Comparison of ENCODE assay signal across 16 cellular contexts in genomic region chr19:52214241-52214640, GRCh38. TPM values are rescaled to one million over a fixed set of nuclear protein-coding genes. Genes with fewer than 3 reads are reported as not detected.
DNase-seq lines count a peak whose midpoint lies in the region; ATAC-seq and TF ChIP-seq lines count a peak whose summit lies in the region.
"Had no signal": no experiment of that assay in that cellular context is flagged by ENCODE, and none has a peak within 500 bp of the region (broad histone marks: within the 10 kb centered on the region; RNA-seq: fewer than 3 reads in every experiment).

No MANE protein-coding gene starts in this region.

- TF ChIP-seq RAD21 in IMR-90 (IDR thresholded peaks at IDR 0.05; ENCODE audit: low read length), result no peak

- H4K20me1 ChIP-seq in IMR-90 (ENCODE audit: insufficient read depth, low read length), result peaks cover 21% of the 10 kb centered on the region

- H3K27ac ChIP-seq in IMR-90 (ENCODE audit: insufficient read depth, low read length), result no peak overlapping the region
- H3K27ac ChIP-seq: 22Rv1, BLaER1, GM23248 had no signal

- H3K27me3 ChIP-seq in IMR-90 (ENCODE audit: control insufficient read depth, insufficient read depth, low read length), result no peaks in the 10 kb centered on the region
- H3K27me3 ChIP-seq: BLaER1 had no signal

- no peak overlapping the region for H2AK5ac ChIP-seq in IMR-90 (ENCODE audit: low read depth, low read length)

- H3K9me3 ChIP-seq in IMR-90 (ENCODE audit: control insufficient read depth, insufficient read depth, low read length), result no peaks in the 10 kb centered on the region
- H3K9me3 ChIP-seq: BLaER1 had no signal

- H3K27me3 Mint-ChIP-seq in activated T-cell treated with anti-CD3 and anti-CD28 coated beads, Interleukin-2, amount 50 U/mL, for 24 hours, result no peaks in the 10 kb centered on the region
- no peaks in the 10 kb centered on the region for H3K27me3 Mint-ChIP-seq in activated T-cell treated with anti-CD3 and anti-CD28 coated beads, Interleukin-2, amount 50 U/mL, for 72 hours (ENCODE audit: low read depth)
- no peaks in the 10 kb centered on the region for H3K27me3 Mint-ChIP-seq in MCF 10A (ENCODE audit: insufficient read depth, unreplicated experiment)
- H3K27me3 Mint-ChIP-seq: CD8-positive, alpha-beta memory T cell had no signal

- TF ChIP-seq POLR2A in IMR-90 (IDR thresholded peaks at IDR 0.05; ENCODE audit: low read depth, low read length), result no peak

- no peaks in the 10 kb centered on the region for H3K9me3 Mint-ChIP-seq in activated T-cell treated with anti-CD3 and anti-CD28 coated beads, Interleukin-2, amount 50 U/mL, for 24 hours
- H3K9me3 Mint-ChIP-seq in activated T-cell treated with anti-CD3 and anti-CD28 coated beads, Interleukin-2, amount 50 U/mL, for 72 hours, result no peaks in the 10 kb centered on the region
- no peaks in the 10 kb centered on the region for H3K9me3 Mint-ChIP-seq in stimulated activated effector memory CD8-positive, alpha-beta T cell treated with anti-CD3 and anti-CD28 coated beads, Interleukin-12 subunit alpha, Interleukin-12 subunit beta, amount 100 ng/mL, for 72 hours
- no peaks in the 10 kb centered on the region for H3K9me3 Mint-ChIP-seq in MCF 10A (ENCODE audit: unreplicated experiment)
- H3K9me3 Mint-ChIP-seq: CD8-positive, alpha-beta memory T cell had no signal

- no peak overlapping the region for H4K8ac ChIP-seq in IMR-90 (ENCODE audit: low read depth in 2 of 2, low read length in 2 of 2)

- H3K4me3 ChIP-seq in IMR-90 (ENCODE audit: insufficient read depth, low read depth, low read length), result no peak overlapping the region
- H3K4me3 ChIP-seq in epithelial cell of esophagus (ENCODE audit: low read length), result no peak overlapping the region
- H3K4me3 ChIP-seq: BLaER1, GM23248 had no signal

- H3K23ac ChIP-seq in IMR-90 (ENCODE audit: low read depth, low read length), result no peak overlapping the region

- no peak overlapping the region for H3K18ac ChIP-seq in IMR-90 (ENCODE audit: low read depth, low read length)

- 83% methylated on average over 2 of the region's 5 CpGs; no CpG with 5 or more reads in 1 of the 2 experiments for WGBS in IMR-90 (ENCODE audit: extremely low coverage in 2 of 2, insufficient read length in 1 of 2), 2 experiments

- H3K9ac ChIP-seq in IMR-90 (ENCODE audit: low read depth, low read length), result no peak overlapping the region
- H3K9ac ChIP-seq: BLaER1, GM23248 had no signal

- peaks cover 97% of the 10 kb centered on the region for H3K36me3 Mint-ChIP-seq in activated T-cell treated with anti-CD3 and anti-CD28 coated beads, Interleukin-2, amount 50 U/mL, for 24 hours (ENCODE audit: low read depth)
- peaks cover 13 to 33% of the 10 kb centered on the region in 2 donors for H3K36me3 Mint-ChIP-seq in activated T-cell treated with anti-CD3 and anti-CD28 coated beads, Interleukin-2, amount 50 U/mL, for 72 hours (ENCODE audit: insufficient read depth in 2 of 2)
- H3K36me3 Mint-ChIP-seq in stimulated activated effector memory CD8-positive, alpha-beta T cell treated with anti-CD3 and anti-CD28 coated beads, Interleukin-12 subunit alpha, Interleukin-12 subunit beta, amount 100 ng/mL, for 72 hours, result peaks cover 100% of the 10 kb centered on the region
- H3K36me3 Mint-ChIP-seq in MCF 10A (ENCODE audit: insufficient read depth, unreplicated experiment), result peaks cover 99% of the 10 kb centered on the region

- H3K4me1 Mint-ChIP-seq in activated T-cell treated with anti-CD3 and anti-CD28 coated beads, Interleukin-2, amount 50 U/mL, for 24 hours (ENCODE audit: low read depth), result peaks cover 2% of the 10 kb centered on the region
- no peaks in the 10 kb centered on the region for H3K4me1 Mint-ChIP-seq in activated T-cell treated with anti-CD3 and anti-CD28 coated beads, Interleukin-2, amount 50 U/mL, for 72 hours (ENCODE audit: low read depth)
- peaks cover 5% of the 10 kb centered on the region for H3K4me1 Mint-ChIP-seq in stimulated activated effector memory CD8-positive, alpha-beta T cell treated with anti-CD3 and anti-CD28 coated beads, Interleukin-12 subunit alpha, Interleukin-12 subunit beta, amount 100 ng/mL, for 72 hours
- H3K4me1 Mint-ChIP-seq in MCF 10A (ENCODE audit: insufficient read depth, unreplicated experiment), result peaks cover 5% of the 10 kb centered on the region

- peaks cover 33 to 66% of the 10 kb centered on the region in 2 experiments for H3K79me1 ChIP-seq in IMR-90 (ENCODE audit: low read depth in 1 of 2, low read length in 2 of 2)

- no peak overlapping the region for H2BK20ac ChIP-seq in IMR-90 (ENCODE audit: low read depth, low read length)

- no peak overlapping the region for H2AK9ac ChIP-seq in IMR-90 (replicated peaks; ENCODE audit: low read depth, low read length, poor library complexity)

- H3K14ac ChIP-seq in IMR-90 (replicated peaks; ENCODE audit: low read depth, low read length), result no peak overlapping the region

- no peak overlapping the region for H3K4me2 ChIP-seq in IMR-90 (ENCODE audit: low read depth, low read length)
- H3K4me2 ChIP-seq: BLaER1 had no signal

- TF ChIP-seq CTCF in IMR-90 (conservative IDR thresholded peaks at IDR 0.05; ENCODE audit: low read depth, low read length) (no peak), epithelial cell of esophagus (IDR thresholded peaks at IDR 0.05; ENCODE audit: insufficient read depth, low read depth, low read length, missing control alignments) (no peak), MCF 10A (IDR thresholded peaks at IDR 0.05; ENCODE audit: unreplicated experiment) (no peak)

- peak overlapping the region; percentile 50 for H3K27ac Mint-ChIP-seq in activated T-cell treated with anti-CD3 and anti-CD28 coated beads, Interleukin-2, amount 50 U/mL, for 24 hours
- no peak overlapping the region for H3K27ac Mint-ChIP-seq in activated T-cell treated with anti-CD3 and anti-CD28 coated beads, Interleukin-2, amount 50 U/mL, for 72 hours
- H3K27ac Mint-ChIP-seq in stimulated activated effector memory CD8-positive, alpha-beta T cell treated with anti-CD3 and anti-CD28 coated beads, Interleukin-12 subunit alpha, Interleukin-12 subunit beta, amount 100 ng/mL, for 72 hours, result peak overlapping the region; percentile 37
- H3K27ac Mint-ChIP-seq in MCF 10A (ENCODE audit: low read depth, unreplicated experiment), result no peak overlapping the region

- no peak overlapping the region for H3K4ac ChIP-seq in IMR-90 (ENCODE audit: low read depth, low read length)

- ATAC-seq in activated T-cell treated with anti-CD3 and anti-CD28 coated beads, Interleukin-2, amount 50 U/mL, for 72 hours (replicated peaks in 1 of 2), result no peak
- peak; percentile 61 for ATAC-seq in IMR-90 (ENCODE audit: low read depth)
- ATAC-seq in stimulated activated effector memory CD8-positive, alpha-beta T cell treated with anti-CD3 and anti-CD28 coated beads, Interleukin-12 subunit alpha, Interleukin-12 subunit beta, amount 100 ng/mL, for 72 hours, result no peak
- no peak for ATAC-seq in HG03439 (IDR thresholded peaks at IDR 0.05; ENCODE audit: unreplicated experiment)
- ATAC-seq in HG02623 (IDR thresholded peaks at IDR 0.05; ENCODE audit: unreplicated experiment), result no peak
- ATAC-seq: HCT116, HepG2 had no signal

- in situ Hi-C loops in IMR-90 (cut with MboI; ENCODE audit: low sequenced_read_pairs), result no loop called here

- CTCF ChIA-PET in IMR-90 (lab: Yijun Ruan, JAX) (interaction anchor here (0.5 to 1.0 kb wide), 2 partner anchors 23 to 1211 kb away, joined by 3 to 6 read pairs; no protein-coding TSS in a partner anchor), MCF 10A (lab: Yijun Ruan, JAX) (interaction anchor here (1.0 to 1.4 kb wide), 4 partner anchors 11 to 75 kb away, joined by 3 to 4 read pairs (median 4); partner anchors contain the start of genes PPP2R1A and ZNF616)

- peak; percentile 11 for DNase-seq in activated T-cell treated with anti-CD3 and anti-CD28 coated beads, Interleukin-2, amount 50 U/mL, for 24 hours
- DNase-seq in activated T-cell treated with anti-CD3 and anti-CD28 coated beads, Interleukin-2, amount 50 U/mL, for 72 hours, result no peak
- DNase-seq in IMR-90 (peak; percentile 10), epithelial cell of esophagus (ENCODE audit: low read depth) (peak; percentile 6), MCF 10A (ENCODE audit: unreplicated experiment) (no peak)
- no peak for DNase-seq in stimulated activated effector memory CD8-positive, alpha-beta T cell treated with anti-CD3 and anti-CD28 coated beads, Interleukin-12 subunit alpha, Interleukin-12 subunit beta, amount 100 ng/mL, for 72 hours (ENCODE audit: low spot score in 2 of 2)
- DNase-seq: AML-193; CD8-positive, alpha-beta memory T cell; DMS53; GM23248 had no signal

- peaks cover 86% of the 10 kb centered on the region for H3K36me3 ChIP-seq in IMR-90 (ENCODE audit: control insufficient read depth, insufficient read depth, low read length)

- no peak overlapping the region for H2BK120ac ChIP-seq in IMR-90 (ENCODE audit: low read depth, low read length)

- H4K5ac ChIP-seq in IMR-90 (ENCODE audit: low read depth, low read length), result no peak overlapping the region

- BruUV-seq in IMR-90 (replicated peaks; lab: Mats Ljungman, UMichigan), result no TSS peak
- BruUV-seq in MCF 10A (replicated peaks; lab: Mats Ljungman, UMichigan), result no TSS peak

- H3K4me1 ChIP-seq in IMR-90 (ENCODE audit: control insufficient read depth, insufficient read depth, low read length), result no peaks in the 10 kb centered on the region
- H3K4me1 ChIP-seq: BLaER1 had no signal

- no peak overlapping the region for H2BK15ac ChIP-seq in IMR-90 (ENCODE audit: low read depth, low read length)

- dilution Hi-C loops in IMR-90 (cut with HindIII; ENCODE audit: low sequenced_read_pairs, unreplicated experiment), result no loop called here

- peaks cover 16% of the 10 kb centered on the region; the same call in 1 of the 2 replicates for H3K9me1 ChIP-seq in IMR-90 (ENCODE audit: insufficient read depth, low read length)

- intact Hi-C loops in IMR-90 (cut with micrococcal nuclease) (no loop called here), MCF 10A (cut with micrococcal nuclease) (no loop called here)

- POLR2A ChIA-PET in IMR-90 (lab: Charles Lee; ENCODE audit: unreplicated experiment), result no interaction called here
- POLR2A ChIA-PET in MCF 10A (lab: Yijun Ruan, JAX), result interaction anchor here (1.0 to 1.5 kb wide), 2 partner anchors 18 to 75 kb away, joined by 3 read pairs; no protein-coding TSS in a partner anchor

- no peak overlapping the region for H2BK5ac ChIP-seq in IMR-90 (ENCODE audit: low read depth, low read length, poor library complexity, severe bottlenecking)

- no peak overlapping the region for H4K91ac ChIP-seq in IMR-90 (ENCODE audit: insufficient read depth, low read depth, low read length)

- no peak overlapping the region for H3K56ac ChIP-seq in IMR-90 (ENCODE audit: extremely low read depth, insufficient read depth, low read length)

- H2AFZ ChIP-seq in IMR-90 (replicated peaks; ENCODE audit: low read length, poor library complexity), result peak overlapping the region; percentile 8
- H2AFZ ChIP-seq: GM23248 had no signal

- H3K4me3 Mint-ChIP-seq in activated T-cell treated with anti-CD3 and anti-CD28 coated beads, Interleukin-2, amount 50 U/mL, for 24 hours, result no peak overlapping the region
- no peak overlapping the region for H3K4me3 Mint-ChIP-seq in activated T-cell treated with anti-CD3 and anti-CD28 coated beads, Interleukin-2, amount 50 U/mL, for 72 hours
- H3K4me3 Mint-ChIP-seq in stimulated activated effector memory CD8-positive, alpha-beta T cell treated with anti-CD3 and anti-CD28 coated beads, Interleukin-12 subunit alpha, Interleukin-12 subunit beta, amount 100 ng/mL, for 72 hours, result no peak overlapping the region
- H3K4me3 Mint-ChIP-seq in MCF 10A (ENCODE audit: unreplicated experiment), result no peak overlapping the region
- H3K4me3 Mint-ChIP-seq: CD8-positive, alpha-beta memory T cell had no signal

RNA-seq across cellular contexts. Expression of gene PPP2R1A, which starts 24.4 kb away (rescaled TPM):
- 100 to 1,000 TPM; 160 to 181 TPM for total RNA-seq in activated T-cell treated with anti-CD3 and anti-CD28 coated beads, Interleukin-2, amount 50 U/mL, for 72 hours
- 137 and 173 TPM in 2 replicates for total RNA-seq in IMR-90 (2012; rRNA removed)
- 250 and 292 TPM in 2 replicates for polyA plus RNA-seq in IMR-90 (2012; rRNA removed)
- polyA plus RNA-seq in IMR-90 (2012; cell fraction: cytosol; rRNA removed), result 251 and 446 TPM in 2 replicates
- 89.3 and 214 TPM in 2 replicates for polyA plus RNA-seq in IMR-90 (2012; cell fraction: nucleus; rRNA removed; ENCODE audit: low replicate concordance)
- total RNA-seq in MCF 10A (2022), result 194 and 211 TPM in 2 replicates

RNA-seq across cellular contexts. Expression of gene ZNF836, which starts 42.8 kb away (rescaled TPM):
- total RNA-seq in activated T-cell treated with anti-CD3 and anti-CD28 coated beads, Interleukin-2, amount 50 U/mL, for 72 hours, result 10 to 100 TPM; 15.3 to 18.2 TPM
- total RNA-seq in IMR-90 (2012; rRNA removed), result 4.1 and 5.0 TPM in 2 replicates
- 1.1 and 1.4 TPM in 2 replicates for polyA plus RNA-seq in IMR-90 (2012; rRNA removed)
- polyA plus RNA-seq in IMR-90 (2012; cell fraction: cytosol; rRNA removed), result 0.76 and 1.3 TPM in 2 replicates
- 1.2 and 2.9 TPM in 2 replicates for polyA plus RNA-seq in IMR-90 (2012; cell fraction: nucleus; rRNA removed; ENCODE audit: low replicate concordance)
- total RNA-seq in MCF 10A (2022), result 4.3 and 7.7 TPM in 2 replicates

RNA-seq across cellular contexts. Expression of gene ZNF766, which starts 55.1 kb away (rescaled TPM):
- 10 to 100 TPM; 32.1 to 33.5 TPM for total RNA-seq in activated T-cell treated with anti-CD3 and anti-CD28 coated beads, Interleukin-2, amount 50 U/mL, for 72 hours
- total RNA-seq in IMR-90 (2012; rRNA removed) (18.9 and 20.4 TPM in 2 replicates), MCF 10A (2022) (11.5 and 16.0 TPM in 2 replicates)
- polyA plus RNA-seq in IMR-90 (2012; rRNA removed), result 3.4 and 4.9 TPM in 2 replicates
- polyA plus RNA-seq in IMR-90 (2012; cell fraction: cytosol; rRNA removed), result 0.63 and 0.94 TPM in 2 replicates
- 0.61 and 3.7 TPM in 2 replicates for polyA plus RNA-seq in IMR-90 (2012; cell fraction: nucleus; rRNA removed; ENCODE audit: low replicate concordance)

Comparison
In these comparisons a context has a peak if more than half of its experiments do, and no peak if none do; other contexts are left out.
1. DNase-seq: peak in activated T-cell treated with anti-CD3 and anti-CD28 coated beads, Interleukin-2, amount 50 U/mL, for 24 hours (single experiment), IMR-90 (single experiment) and epithelial cell of esophagus (single experiment); none in activated T-cell treated with anti-CD3 and anti-CD28 coated beads, Interleukin-2, amount 50 U/mL, for 72 hours (0 of 2), stimulated activated effector memory CD8-positive, alpha-beta T cell treated with anti-CD3 and anti-CD28 coated beads, Interleukin-12 subunit alpha, Interleukin-12 subunit beta, amount 100 ng/mL, for 72 hours (0 of 2) and MCF 10A (single experiment).
2. H3K27ac Mint-ChIP-seq: peak in activated T-cell treated with anti-CD3 and anti-CD28 coated beads, Interleukin-2, amount 50 U/mL, for 24 hours (single experiment) and stimulated activated effector memory CD8-positive, alpha-beta T cell treated with anti-CD3 and anti-CD28 coated beads, Interleukin-12 subunit alpha, Interleukin-12 subunit beta, amount 100 ng/mL, for 72 hours (single experiment); none in activated T-cell treated with anti-CD3 and anti-CD28 coated beads, Interleukin-2, amount 50 U/mL, for 72 hours (single experiment) and MCF 10A (single experiment).